In the genomic region with DNA sequence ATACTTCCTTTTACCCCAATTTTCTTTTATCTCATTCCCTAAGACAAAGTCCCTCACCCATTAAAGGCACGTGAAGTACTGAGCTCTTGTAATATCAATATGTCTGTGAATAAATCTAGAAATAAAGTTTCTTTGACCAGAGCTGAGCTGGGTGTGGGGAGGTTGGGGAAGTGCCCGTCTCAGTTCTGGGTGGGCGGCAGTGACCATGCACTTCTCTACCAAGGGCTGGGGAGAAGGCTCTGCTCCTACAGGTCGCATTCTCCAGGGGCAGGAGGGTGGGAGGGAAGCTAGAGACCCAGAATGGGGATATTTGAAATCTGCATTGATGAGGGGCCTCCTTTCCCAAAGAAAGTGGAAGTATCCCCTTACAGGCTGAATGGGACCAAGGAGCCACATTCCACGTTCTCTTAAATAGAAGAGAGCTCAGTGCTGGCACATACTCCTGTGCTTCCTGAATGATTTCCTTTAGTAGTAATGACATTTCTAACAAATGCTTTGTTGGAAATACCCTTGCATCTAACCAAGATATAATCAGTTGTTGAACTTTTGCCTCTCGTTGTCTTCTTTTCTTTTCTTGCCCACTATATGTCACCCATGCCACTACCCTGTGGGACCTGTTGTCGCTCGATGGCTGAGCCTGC, we compare ENCODE assay signal across 19 cellular contexts. TPM values are rescaled to one million over a fixed set of nuclear protein-coding genes. Genes with fewer than 3 reads are reported as not detected.
DNase-seq lines count a peak whose midpoint lies in the region; ATAC-seq and TF ChIP-seq lines count a peak whose summit lies in the region.
"Had no signal": no experiment of that assay in that cellular context is flagged by ENCODE, and none has a peak within 500 bp of the region (broad histone marks: within the 10 kb centered on the region; RNA-seq: fewer than 3 reads in every experiment).

No MANE protein-coding gene starts in this region.

- TF ChIP-seq POLR2A in ovary (IDR thresholded peaks at IDR 0.05), result no peak

- H3K4me3 ChIP-seq in BLaER1 (no peak overlapping the region), ovary (no peak overlapping the region)
- H3K4me3 ChIP-seq in naive thymus-derived CD4-positive, alpha-beta T cell (ENCODE audit: low read length), result no peak overlapping the region
- H3K4me3 ChIP-seq: Peyer's patch had no signal

- WGBS in ovary, 3 donors, result 87 to 91% (median 91%) methylated on average over 8 of the region's 8 CpGs

- H3K4me1 Mint-ChIP-seq in dendritic cell treated with granulocyte-macrophage colony-stimulating factor and Interleukin-4, amounts not matched to agents 40 ng/mL and 50 ng/mL, for 4 days (ENCODE audit: low read depth), result peaks cover 37% of the 10 kb centered on the region
- peaks cover 0 to 14% (median 5%) of the 10 kb centered on the region in 7 donors for H3K4me1 Mint-ChIP-seq in naive thymus-derived CD4-positive, alpha-beta T cell

- no peak for TF ChIP-seq CTCF in ovary (IDR thresholded peaks at IDR 0.05)

- intact Hi-C loops in dendritic cell treated with granulocyte-macrophage colony-stimulating factor and Interleukin-4, amounts not matched to agents 40 ng/mL and 50 ng/mL, for 4 days (cut with micrococcal nuclease), result loop anchor here (5.0 kb wide), 1 partner anchor 125 kb away; the partner anchor contains the start of gene EP300
- intact Hi-C loops in naive thymus-derived CD4-positive, alpha-beta T cell (cut with micrococcal nuclease), result no loop called here
- intact Hi-C loops in ovary (cut with DNase I), result loop anchor here in 1 of 4 donors (2.0 kb wide), 1 partner anchor 24 kb away; no protein-coding TSS in a partner anchor

- no peaks in the 10 kb centered on the region for H3K9me3 Mint-ChIP-seq in dendritic cell treated with granulocyte-macrophage colony-stimulating factor and Interleukin-4, amounts not matched to agents 40 ng/mL and 50 ng/mL, for 4 days
- H3K9me3 Mint-ChIP-seq in naive thymus-derived CD4-positive, alpha-beta T cell, result no peaks in the 10 kb centered on the region

- TF ChIP-seq EP300 in ovary (IDR thresholded peaks at IDR 0.05), result no peak

- DNase-seq in CD1c-positive myeloid dendritic cell (ENCODE audit: extremely low spot score) (peak; percentile 80), 8988T (no peak), NCI-H2107 (lab: John Stamatoyannopoulos, UW) (no peak), ovary (no peak), NCI-H524 (lab: John Stamatoyannopoulos, UW) (no peak)
- no peak for DNase-seq in naive thymus-derived CD4-positive, alpha-beta T cell
- DNase-seq: COR-L47, DMS153, EL, H7, IMR-90, NCI-H1930, NCI-H2171 treated with DMSO at 0.1 percent for 48 hours, NCI-H82, Right ventricle myocardium superior had no signal

- ATAC-seq in naive thymus-derived CD4-positive, alpha-beta T cell, result peak; percentile 27

- H3K27ac ChIP-seq in BLaER1 (0 out of 2 replicates have a peak overlapping the region, but pooled peaks have one; percentile 2), ovary (no peak overlapping the region)
- no peak overlapping the region for H3K27ac ChIP-seq in naive thymus-derived CD4-positive, alpha-beta T cell (ENCODE audit: low read depth, low read length)
- H3K27ac ChIP-seq: Peyer's patch had no signal

- no peaks in the 10 kb centered on the region for H3K27me3 ChIP-seq in BLaER1
- H3K27me3 ChIP-seq in naive thymus-derived CD4-positive, alpha-beta T cell (ENCODE audit: control insufficient read depth in 2 of 2, insufficient read depth in 2 of 2, low read length in 2 of 2), result no peaks in the 10 kb centered on the region
- no peaks in the 10 kb centered on the region for H3K27me3 ChIP-seq in ovary
- H3K27me3 ChIP-seq: Peyer's patch had no signal

- peaks cover 84% of the 10 kb centered on the region for H3K36me3 Mint-ChIP-seq in dendritic cell treated with granulocyte-macrophage colony-stimulating factor and Interleukin-4, amounts not matched to agents 40 ng/mL and 50 ng/mL, for 4 days (ENCODE audit: low read depth)
- H3K36me3 Mint-ChIP-seq in naive thymus-derived CD4-positive, alpha-beta T cell, result peaks cover 12 to 26% (median 19%) of the 10 kb centered on the region in 5 donors

- POLR2A ChIA-PET in naive thymus-derived CD4-positive, alpha-beta T cell (lab: Charles Lee), result interaction anchor here (0.6 to 1.8 kb wide), 4 partner anchors 10 to 129 kb away, joined by 3 to 8 read pairs (median 4); partner anchors contain the start of gene RBX1

- H3K36me3 ChIP-seq in BLaER1, result peaks cover 94% of the 10 kb centered on the region
- H3K36me3 ChIP-seq in naive thymus-derived CD4-positive, alpha-beta T cell (ENCODE audit: control insufficient read depth in 2 of 3, insufficient read depth in 3 of 3, low read length in 3 of 3), result peaks cover 20 to 77% (median 20%) of the 10 kb centered on the region in 3 experiments
- no peaks in the 10 kb centered on the region for H3K36me3 ChIP-seq in ovary

- no peak overlapping the region for H3K9ac ChIP-seq in BLaER1

- H3K9me3 ChIP-seq in BLaER1 (no peaks in the 10 kb centered on the region), ovary (no peaks in the 10 kb centered on the region)
- H3K9me3 ChIP-seq in naive thymus-derived CD4-positive, alpha-beta T cell (ENCODE audit: control insufficient read depth in 2 of 3, low read length in 3 of 3), result no peaks in the 10 kb centered on the region
- H3K9me3 ChIP-seq: Peyer's patch had no signal

- CTCF ChIA-PET in naive thymus-derived CD4-positive, alpha-beta T cell (lab: Charles Lee), result interaction anchor here (0.7 kb wide), 1 partner anchor 101 kb away, joined by 3 read pairs; no protein-coding TSS in a partner anchor

- H3K4me2 ChIP-seq in BLaER1, result no peak overlapping the region

- H3K27me3 Mint-ChIP-seq in dendritic cell treated with granulocyte-macrophage colony-stimulating factor and Interleukin-4, amounts not matched to agents 40 ng/mL and 50 ng/mL, for 4 days, result no peaks in the 10 kb centered on the region
- no peaks in the 10 kb centered on the region for H3K27me3 Mint-ChIP-seq in naive thymus-derived CD4-positive, alpha-beta T cell
- H3K27me3 Mint-ChIP-seq: B cell had no signal

- no peak overlapping the region for H3K4me3 Mint-ChIP-seq in dendritic cell treated with granulocyte-macrophage colony-stimulating factor and Interleukin-4, amounts not matched to agents 40 ng/mL and 50 ng/mL, for 4 days
- no peak overlapping the region for H3K4me3 Mint-ChIP-seq in naive thymus-derived CD4-positive, alpha-beta T cell
- H3K4me3 Mint-ChIP-seq: B cell had no signal

- peak overlapping the region; percentile 79 for H3K27ac Mint-ChIP-seq in dendritic cell treated with granulocyte-macrophage colony-stimulating factor and Interleukin-4, amounts not matched to agents 40 ng/mL and 50 ng/mL, for 4 days
- peak overlapping the region in 2 of 9 donors; percentile 15 to 28 for H3K27ac Mint-ChIP-seq in naive thymus-derived CD4-positive, alpha-beta T cell
- H3K27ac Mint-ChIP-seq: B cell had no signal

- H4K20me1 ChIP-seq in BLaER1, result peaks cover under 1% of the 10 kb centered on the region

- H3K4me1 ChIP-seq in BLaER1, result peaks cover 20% of the 10 kb centered on the region
- H3K4me1 ChIP-seq in naive thymus-derived CD4-positive, alpha-beta T cell (ENCODE audit: control insufficient read depth in 2 of 2, insufficient read depth in 2 of 2, low read length in 2 of 2), result no peaks in the 10 kb centered on the region
- no peaks in the 10 kb centered on the region for H3K4me1 ChIP-seq in ovary (ENCODE audit: insufficient read depth)
- H3K4me1 ChIP-seq: Peyer's patch had no signal

RNA-seq across cellular contexts. Expression of gene RBX1, which starts 16.1 kb away (rescaled TPM):
- total RNA-seq in naive thymus-derived CD4-positive, alpha-beta T cell, result 10 to 100 TPM; 28.9 to 91.3 (median 32.7) TPM
- 100 to 1,000 TPM; 109 to 171 TPM for polyA plus RNA-seq in naive thymus-derived CD4-positive, alpha-beta T cell
- total RNA-seq in ovary, result 10 to 100 TPM; 22.3 to 45.1 (median 38.7) TPM
- polyA plus RNA-seq in ovary, result 10 to 100 TPM; 34.4 to 42.8 TPM
